In genomic region chr6:34908194-34908593, GRCh38 we compare ENCODE assay signal across 21 cellular contexts.
"Had no signal": no experiment of that assay in that cellular context is flagged by ENCODE, and none has a peak within 500 bp of the region (broad histone marks: within the 10 kb centered on the region; RNA-seq: fewer than 3 reads in every experiment).

No MANE protein-coding gene starts in this region.

- H3K27ac ChIP-seq: breast epithelium, heart right ventricle, pancreas, psoas muscle, right atrium auricular region had no signal

- H3K27me3 Mint-ChIP-seq: central memory CD8-positive, alpha-beta T cell had no signal

- H3K9me3 ChIP-seq: breast epithelium, heart right ventricle, pancreas, psoas muscle, right atrium auricular region had no signal

- ATAC-seq: left lobe of liver, psoas muscle had no signal

- H3K36me3 Mint-ChIP-seq: activated CD4-positive, alpha-beta memory T cell treated with anti-CD3 and anti-CD28 coated beads for 36 hours had no signal

- H3K9me3 Mint-ChIP-seq: activated CD4-positive, alpha-beta memory T cell treated with anti-CD3 and anti-CD28 coated beads for 36 hours; activated naive CD4-positive, alpha-beta T cell treated with anti-CD3 and anti-CD28 coated beads for 36 hours; activated naive CD8-positive, alpha-beta T cell treated with anti-CD3 and anti-CD28 coated beads, Interleukin-2, amount 10 ng/mL, durations not matched to agents 7 days and 5 days; central memory CD8-positive, alpha-beta T cell; immature natural killer cell; nephron; T-helper 1 cell treated with Interleukin-12 subunit alpha and Interleukin-12 subunit beta and Interleukin-4 antibody, amounts not matched to agents 30 μg/mL and 1 μg/mL, for 36 hours had no signal

- H3K36me3 ChIP-seq: breast epithelium, pancreas, right atrium auricular region had no signal

- H3K4me1 ChIP-seq: breast epithelium, right atrium auricular region had no signal

- H3K27ac Mint-ChIP-seq: activated CD4-positive, alpha-beta memory T cell treated with anti-CD3 and anti-CD28 coated beads for 36 hours; activated naive CD4-positive, alpha-beta T cell treated with anti-CD3 and anti-CD28 coated beads for 36 hours; activated naive CD8-positive, alpha-beta T cell treated with anti-CD3 and anti-CD28 coated beads, Interleukin-2, amount 10 ng/mL, durations not matched to agents 7 days and 5 days; immature natural killer cell; T-helper 1 cell treated with Interleukin-12 subunit alpha and Interleukin-12 subunit beta and Interleukin-4 antibody, amounts not matched to agents 30 μg/mL and 1 μg/mL, for 36 hours had no signal

- H3K27me3 ChIP-seq: breast epithelium, heart right ventricle, pancreas, right atrium auricular region had no signal

- DNase-seq: activated CD4-positive, alpha-beta memory T cell treated with anti-CD3 and anti-CD28 coated beads for 36 hours; activated CD4-positive, alpha-beta T cell treated with anti-CD3 and anti-CD28 coated beads for 48 hours; activated CD4-positive, CD25-positive, alpha-beta regulatory T cell; activated naive CD4-positive, alpha-beta T cell treated with anti-CD3 and anti-CD28 coated beads for 36 hours; activated naive CD8-positive, alpha-beta T cell treated with anti-CD3 and anti-CD28 coated beads, Interleukin-2, amount 10 ng/mL, durations not matched to agents 7 days and 5 days; activated T-cell treated with anti-CD3 and anti-CD28 coated beads, Interleukin-2, amount 50 U/mL, for 48 hours; amniotic stem cell; effector memory CD4-positive, alpha-beta T cell; heart right ventricle; immature natural killer cell; pancreas; psoas muscle; stimulated activated CD4-positive, alpha-beta T cell treated with anti-CD3 and anti-CD28 coated beads, Interleukin-4, amount 100 ng/mL, for 24 hours; stimulated activated naive CD4-positive, alpha-beta T cell treated with Interleukin-2 at 50 U/mL for 16 hours; T1000 had no signal

- H3K4me3 Mint-ChIP-seq: activated CD4-positive, alpha-beta memory T cell treated with anti-CD3 and anti-CD28 coated beads for 36 hours; activated naive CD4-positive, alpha-beta T cell treated with anti-CD3 and anti-CD28 coated beads for 36 hours; activated naive CD8-positive, alpha-beta T cell treated with anti-CD3 and anti-CD28 coated beads, Interleukin-2, amount 10 ng/mL, durations not matched to agents 7 days and 5 days; central memory CD8-positive, alpha-beta T cell; nephron; T-helper 1 cell treated with Interleukin-12 subunit alpha and Interleukin-12 subunit beta and Interleukin-4 antibody, amounts not matched to agents 30 μg/mL and 1 μg/mL, for 36 hours had no signal

- H3K4me3 ChIP-seq: breast epithelium, heart right ventricle, pancreas, psoas muscle, right atrium auricular region had no signal
